Comparison of ENCODE assay signal across 38 cellular contexts in genomic region chr19:12708641-12709040, GRCh38. TPM values are rescaled to one million over a fixed set of nuclear protein-coding genes. Genes with fewer than 3 reads are reported as not detected.
"Had no signal": no experiment of that assay in that cellular context is flagged by ENCODE, and none has a peak within 500 bp of the region (broad histone marks: within the 10 kb centered on the region; RNA-seq: fewer than 3 reads in every experiment).

No MANE protein-coding gene starts in this region.

- H3K4me1 ChIP-seq: adrenal gland, ascending aorta, body of pancreas, breast epithelium had no signal

- H3K27ac ChIP-seq: adrenal gland, ascending aorta, body of pancreas, brain microvascular endothelial cell, breast epithelium, cardiac muscle cell had no signal

- ATAC-seq: activated naive CD4-positive, alpha-beta T cell treated with anti-CD3 and anti-CD28 coated beads, Interleukin-2, amount 50 U/mL, for 72 hours; activated naive CD8-positive, alpha-beta T cell treated with anti-CD3 and anti-CD28 coated beads, Interleukin-2, amount 50 U/mL, for 24 hours; activated T-cell treated with anti-CD3 and anti-CD28 coated beads, Interleukin-2, amount 50 U/mL, for 4 hours; activated T-cell treated with anti-CD3 and anti-CD28 coated beads, Interleukin-2, amount 50 U/mL, for 72 hours; activated T-helper 17 cell treated with anti-CD3 and anti-CD28 coated beads, Interleukin-2, amount 50 U/mL, for 72 hours; body of pancreas had no signal

- H3K27me3 ChIP-seq: adrenal gland, ascending aorta, body of pancreas, brain microvascular endothelial cell, breast epithelium, cardiac muscle cell had no signal

- DNase-seq: activated effector memory CD4-positive, alpha-beta T cell treated with anti-CD3 and anti-CD28 coated beads, Interleukin-2, amount 50 U/mL, for 16 hours; activated effector memory CD4-positive, alpha-beta T cell treated with Interleukin-2 at 50 U/mL for 16 hours; activated gamma-delta T cell; activated gamma-delta T cell treated with Interleukin-2 at 50 U/mL for 16 hours; activated naive CD4-positive, alpha-beta T cell; activated naive CD4-positive, alpha-beta T cell treated with anti-CD3 and anti-CD28 coated beads for 36 hours; activated naive CD4-positive, alpha-beta T cell treated with anti-CD3 and anti-CD28 coated beads, Interleukin-2, amount 10 ng/mL, durations not matched to agents 7 days and 5 days; activated naive CD4-positive, alpha-beta T cell treated with anti-CD3 and anti-CD28 coated beads, Interleukin-2, amount 50 U/mL, for 16 hours; activated naive CD8-positive, alpha-beta T cell treated with anti-CD3 and anti-CD28 coated beads for 36 hours; activated naive CD8-positive, alpha-beta T cell treated with anti-CD3 and anti-CD28 coated beads, Interleukin-2, amount 10 ng/mL, durations not matched to agents 7 days and 5 days; activated naive CD8-positive, alpha-beta T cell treated with anti-CD3 and anti-CD28 coated beads, Interleukin-2, amount 50 U/mL, for 24 hours; activated T-cell treated with anti-CD3 and anti-CD28 coated beads, Interleukin-2, amount 50 U/mL, for 1 hour; activated T-cell treated with anti-CD3 and anti-CD28 coated beads, Interleukin-2, amount 50 U/mL, for 24 hours; activated T-cell treated with anti-CD3 and anti-CD28 coated beads, Interleukin-2, amount 50 U/mL, for 4 hours; activated T-cell treated with anti-CD3 and anti-CD28 coated beads, Interleukin-2, amount 50 U/mL, for 48 hours; activated T-cell treated with anti-CD3 and anti-CD28 coated beads, Interleukin-2, amount 50 U/mL, for 72 hours; adrenal gland; amniotic stem cell; amygdala; anterior cingulate cortex; aorta; body of pancreas; brain microvascular endothelial cell; caudate nucleus; central memory CD4-positive, alpha-beta T cell; cerebellar nuclear complex had no signal

- FAIRE-seq: astrocyte, bronchial epithelial cell had no signal

- H3K9me3 ChIP-seq: adrenal gland, ascending aorta, body of pancreas, breast epithelium had no signal

- H3K4me3 ChIP-seq: adrenal gland, ascending aorta, body of pancreas, breast epithelium, cardiac muscle cell had no signal

RNA-seq across cellular contexts. Expression of gene GNG14, which starts 20.8 kb away (rescaled TPM):
- total RNA-seq: activated naive CD4-positive, alpha-beta T cell treated with anti-CD3 and anti-CD28 coated beads for 36 hours; activated naive CD4-positive, alpha-beta T cell treated with anti-CD3 and anti-CD28 coated beads, Interleukin-2, amount 50 U/mL, for 72 hours; activated naive CD8-positive, alpha-beta T cell treated with anti-CD3 and anti-CD28 coated beads for 36 hours; activated naive CD8-positive, alpha-beta T cell treated with anti-CD3 and anti-CD28 coated beads, Interleukin-2, amount 10 ng/mL, durations not matched to agents 7 days and 5 days; activated T-cell treated with anti-CD3 and anti-CD28 coated beads, Interleukin-2, amount 50 U/mL, for 4 hours; activated T-cell treated with anti-CD3 and anti-CD28 coated beads, Interleukin-2, amount 50 U/mL, for 72 hours; activated T-helper 17 cell treated with anti-CD3 and anti-CD28 coated beads, Interleukin-2, amount 50 U/mL, for 72 hours; activated T-helper 2 cell treated with anti-CD3 and anti-CD28 coated beads, Interferon-gamma antibody, Interleukin-2, Interleukin-4, amounts not matched to agents 10 μg/mL and 5 μg/mL and 100 μg/mL, durations not matched to agents 14 hours and 24 hours and 36 hours; adrenal gland; aorta; ascending aorta; astrocyte; body of pancreas; breast epithelium; bronchial epithelial cell; cardiac septum; cerebellum; chondrocyte had no signal
- polyA plus RNA-seq: adipose tissue, adrenal gland, aorta, cardiac muscle cell had no signal
